In genomic region chr17:79781691-79782575, GRCh38 we compare ENCODE assay signal across 35 cellular contexts. TPM values are rescaled to one million over a fixed set of nuclear protein-coding genes. Genes with fewer than 3 reads are reported as not detected.
DNase-seq lines count a peak whose midpoint lies in the region; ATAC-seq, FAIRE-seq and TF ChIP-seq lines count a peak whose summit lies in the region.
"Had no signal": no experiment of that assay in that cellular context is flagged by ENCODE, and none has a peak within 500 bp of the region (broad histone marks: within the 10 kb centered on the region; RNA-seq: fewer than 3 reads in every experiment).

No MANE protein-coding gene starts in this region.

- TF ChIP-seq CTCF in CD8-positive, alpha-beta T cell (IDR thresholded peaks at IDR 0.05), result no peak
- TF ChIP-seq CTCF in K562 (IDR thresholded peaks at IDR 0.05 in 2 of 3, conservative IDR thresholded peaks at IDR 0.05 in 1 of 3; ENCODE audit: insufficient read depth in 2 of 3, low read depth in 1 of 3, low read length in 3 of 3) (no peak), spleen (IDR thresholded peaks at IDR 0.05 in 8 of 11, conservative IDR thresholded peaks at IDR 0.05 in 3 of 11) (no peak), psoas muscle (IDR thresholded peaks at IDR 0.05) (no peak)

- H3K4me3 ChIP-seq in CD8-positive, alpha-beta T cell (ENCODE audit: low read depth, low read length), result no peak overlapping the region
- H3K4me3 ChIP-seq in K562 (no peak overlapping the region), spleen (no peak overlapping the region), psoas muscle (no peak overlapping the region)
- H3K4me3 ChIP-seq: gastrocnemius medialis, GM23338, right atrium auricular region, smooth muscle cell, stomach, vagina had no signal

- H3K9me3 ChIP-seq in CD8-positive, alpha-beta T cell (ENCODE audit: low read length), result no peaks in the 10 kb centered on the region
- H3K9me3 ChIP-seq in K562 (replicated peaks; ENCODE audit: control insufficient read depth, insufficient read depth, low read depth, low read length) (no peaks in the 10 kb centered on the region), spleen (no peaks in the 10 kb centered on the region), psoas muscle (no peaks in the 10 kb centered on the region)
- H3K9me3 ChIP-seq: gastrocnemius medialis, right atrium auricular region, stomach, vagina had no signal

- no peak overlapping the region for H3K27ac Mint-ChIP-seq in CD8-positive, alpha-beta T cell
- H3K27ac Mint-ChIP-seq: activated CD4-positive, alpha-beta T cell treated with anti-CD3 and anti-CD28 coated beads for 36 hours; activated T-helper 17 cell treated with anti-CD3 and anti-CD28 coated beads, Interleukin-2, amount 50 U/mL, for 72 hours; GM23338; nephron had no signal

- CTCF ChIA-PET in CD8-positive, alpha-beta T cell (lab: Charles Lee), result interaction anchor here (0.7 to 1.2 kb wide), 3 partner anchors 9 to 213 kb away, joined by 3 to 4 read pairs (median 3); no protein-coding TSS in a partner anchor
- CTCF ChIA-PET in K562 (lab: Yijun Ruan, JAX; ENCODE audit: low intra/inter-chr PET ratio), result no interaction called here

- H3K4me1 ChIP-seq in CD8-positive, alpha-beta T cell (ENCODE audit: insufficient read depth, low read length), result peaks cover 31% of the 10 kb centered on the region
- H3K4me1 ChIP-seq in K562 (replicated peaks in 1 of 2; ENCODE audit: control insufficient read depth in 2 of 2, insufficient read depth in 2 of 2, low read length in 2 of 2) (peaks cover 16 to 50% of the 10 kb centered on the region in 2 experiments; a peak in 4 of 5 replicates), spleen (peaks cover 12 to 42% (median 33%) of the 10 kb centered on the region in 6 donors), psoas muscle (peaks cover 5% of the 10 kb centered on the region)

- POLR2A ChIA-PET in CD8-positive, alpha-beta T cell (lab: Charles Lee), result no interaction called here
- POLR2A ChIA-PET in K562 (lab: Yijun Ruan, JAX), result interaction anchor here (0.6 to 1.1 kb wide), 2 partner anchors 15 to 19 kb away, joined by 3 to 4 read pairs; partner anchors contain the start of gene CBX8

- no peak for ATAC-seq in CD8-positive, alpha-beta T cell
- ATAC-seq in K562, result no peak
- ATAC-seq in GM18870 (IDR thresholded peaks at IDR 0.05; ENCODE audit: unreplicated experiment), result no peak
- ATAC-seq in psoas muscle, result no peak
- ATAC-seq: activated CD4-positive, alpha-beta T cell treated with anti-CD3 and anti-CD28 coated beads for 36 hours; activated T-helper 17 cell treated with anti-CD3 and anti-CD28 coated beads, Interleukin-2, amount 50 U/mL, for 72 hours; gastrocnemius medialis; GM23338 had no signal

- no peak for FAIRE-seq in K562 (lab: Jason Lieb, UNC)
- FAIRE-seq: bronchial epithelial cell, endothelial cell of umbilical vein had no signal

- H3K4me2 ChIP-seq in K562 (ENCODE audit: insufficient read depth, low read length), result no peak overlapping the region
- H3K4me2 ChIP-seq: GM23338, smooth muscle cell had no signal

- no peaks in the 10 kb centered on the region for H3K36me3 ChIP-seq in CD8-positive, alpha-beta T cell (ENCODE audit: insufficient read depth, low read length)
- peaks cover 58% of the 10 kb centered on the region for H3K36me3 ChIP-seq in K562 (ENCODE audit: control insufficient read depth, insufficient read depth, low read length)
- peaks cover 0 to 20% (median 0%) of the 10 kb centered on the region in 6 donors for H3K36me3 ChIP-seq in spleen
- no peaks in the 10 kb centered on the region for H3K36me3 ChIP-seq in psoas muscle (ENCODE audit: insufficient read depth in 1 of 2, low read depth in 1 of 2)
- H3K36me3 ChIP-seq: gastrocnemius medialis, right atrium auricular region, stomach, vagina had no signal

- H3K4me1 Mint-ChIP-seq in CD8-positive, alpha-beta T cell (ENCODE audit: low read depth), result peaks cover 32% of the 10 kb centered on the region
- H3K4me1 Mint-ChIP-seq: activated T-helper 17 cell treated with anti-CD3 and anti-CD28 coated beads, Interleukin-2, amount 50 U/mL, for 72 hours had no signal

- peak overlapping the region; percentile 42 for H3K4me3 Mint-ChIP-seq in CD8-positive, alpha-beta T cell
- H3K4me3 Mint-ChIP-seq: activated CD4-positive, alpha-beta T cell treated with anti-CD3 and anti-CD28 coated beads for 36 hours; activated T-helper 17 cell treated with anti-CD3 and anti-CD28 coated beads, Interleukin-2, amount 50 U/mL, for 72 hours; GM23338 had no signal

- H3K27me3 Mint-ChIP-seq in CD8-positive, alpha-beta T cell (ENCODE audit: low read depth), result peaks cover 35% of the 10 kb centered on the region

- H4K20me1 ChIP-seq in K562 (replicated peaks; ENCODE audit: control insufficient read depth, insufficient read depth, low read length), result no peaks in the 10 kb centered on the region

- H3K79me2 ChIP-seq in K562 (ENCODE audit: control insufficient read depth, insufficient read depth, low read length), result peaks cover 19% of the 10 kb centered on the region

- no peak for TF ChIP-seq EP300 in K562 (IDR thresholded peaks at IDR 0.05; ENCODE audit: low read length)

- in situ Hi-C loops in K562 (cut with MboI), result no loop called here

- peak overlapping the region in 1 of 2 experiments; percentile 16; a peak in 1 of 4 replicates for H3K9ac ChIP-seq in K562 (ENCODE audit: insufficient read depth in 1 of 2, low read depth in 2 of 2, low read length in 2 of 2)

- intact Hi-C loops in CD8-positive, alpha-beta T cell (cut with DNase I, micrococcal nuclease), result no loop called here
- intact Hi-C loops in K562 (cut with micrococcal nuclease) (no loop called here), spleen (cut with DNase I; ENCODE audit: low total_unique reads) (no loop called here), psoas muscle (cut with DNase I) (loop anchor here in 1 of 2 donors (10.0 kb wide), 1 partner anchor 133 kb away; no protein-coding TSS in a partner anchor)

- no peak for TF ChIP-seq POLR2A in K562 (conservative IDR thresholded peaks at IDR 0.05)
- TF ChIP-seq POLR2A in spleen (IDR thresholded peaks at IDR 0.05), result no peak

- TF ChIP-seq RAD21 in K562 (CRISPR knock-in tag; conservative IDR thresholded peaks at IDR 0.05 in 1 of 2, IDR thresholded peaks at IDR 0.05 in 1 of 2), result no peak

- 85% methylated on average over 19 of the region's 28 CpGs for WGBS in K562 (ENCODE audit: insufficient coverage, low coverage, missing lambda C conversion rate)
- 32 to 49% (median 39%) methylated on average over 21 to 28 of the region's 28 CpGs for WGBS in spleen, 5 donors
- 82 to 87% (median 85%) methylated on average over 27 to 28 of the region's 28 CpGs for WGBS in psoas muscle, 3 donors

- H3K27me3 ChIP-seq in CD8-positive, alpha-beta T cell (ENCODE audit: insufficient read depth, low read length), result peaks cover 14% of the 10 kb centered on the region
- H3K27me3 ChIP-seq in K562 (ENCODE audit: control insufficient read depth in 2 of 2, insufficient read depth in 2 of 2, low read length in 2 of 2), result no peaks in the 10 kb centered on the region
- H3K27me3 ChIP-seq in spleen (replicated peaks in 1 of 7), result peaks cover 3 to 97% (median 46%) of the 10 kb centered on the region in 7 donors
- peaks cover 0 to 94% (median 14%) of the 10 kb centered on the region in 3 donors for H3K27me3 ChIP-seq in psoas muscle (ENCODE audit: insufficient read depth in 3 of 3, low read length in 2 of 3)
- H3K27me3 ChIP-seq: right atrium auricular region, vagina had no signal

- H3K36me3 Mint-ChIP-seq in CD8-positive, alpha-beta T cell, result no peaks in the 10 kb centered on the region

- no peak for DNase-seq in CD8-positive, alpha-beta T cell
- DNase-seq in Kasumi-1 (lab: John Stamatoyannopoulos, UW), result peak; percentile 93 to 95
- DNase-seq in K562 (ENCODE audit: extremely low read depth in 1 of 4, low spot score in 3 of 4), result no peak
- peak; percentile 63 for DNase-seq in spleen
- no peak for DNase-seq in NCI-H2029 treated with DMSO at 0.1 percent for 48 hours (lab: John Stamatoyannopoulos, UW)
- no peak for DNase-seq in psoas muscle
- DNase-seq: activated CD4-positive, alpha-beta T cell treated with anti-CD3 and anti-CD28 coated beads for 36 hours; activated naive CD4-positive, alpha-beta T cell treated with anti-CD3 and anti-CD28 coated beads, Interleukin-2, amount 50 U/mL, for 16 hours; COR-L47; gastrocnemius medialis; GF-D8; KBM-7; NCI-H1417 treated with DMSO at 0.1 percent for 48 hours; NCI-H2081 treated with DMSO at 0.1 percent for 48 hours; NCI-H2227 treated with DMSO at 0.1 percent for 48 hours; NCI-H526 treated with DMSO at 0.1 percent for 48 hours; NK-92 treated with Interleukin-12 subunit alpha and Interleukin-12 subunit beta, amount 100 ng/mL, for 24 hours; SIG-M5; stimulated activated CD4-positive, alpha-beta T cell treated with anti-CD3 and anti-CD28 coated beads, Interleukin-2, amount 100 ng/mL, for 24 hours; stimulated activated CD8-positive, alpha-beta memory T cell treated with anti-CD3 and anti-CD28 coated beads, Interleukin-4, amount 100 ng/mL, for 48 hours; stomach; SW 1271 had no signal

- no peaks in the 10 kb centered on the region for H3K9me1 ChIP-seq in K562 (ENCODE audit: control insufficient read depth, insufficient read depth, low read length)

- BruUV-seq in K562 (replicated peaks; lab: Mats Ljungman, UMichigan), result no TSS peak

- no peak overlapping the region for H2AFZ ChIP-seq in K562 (ENCODE audit: low read depth, low read length)
- H2AFZ ChIP-seq: GM23338 had no signal

- H3K27ac ChIP-seq in CD8-positive, alpha-beta T cell (ENCODE audit: low read depth, low read length), result no peak overlapping the region
- H3K27ac ChIP-seq in K562 (ENCODE audit: extremely low read depth, low read depth, low read length), result no peak overlapping the region
- no peak overlapping the region for H3K27ac ChIP-seq in spleen
- no peak overlapping the region for H3K27ac ChIP-seq in psoas muscle
- H3K27ac ChIP-seq: gastrocnemius medialis, right atrium auricular region, stomach, vagina had no signal

- H3K9me3 Mint-ChIP-seq in CD8-positive, alpha-beta T cell, result no peaks in the 10 kb centered on the region
- H3K9me3 Mint-ChIP-seq: activated T-helper 17 cell treated with anti-CD3 and anti-CD28 coated beads, Interleukin-2, amount 50 U/mL, for 72 hours; GM23338; nephron had no signal

RNA-seq across cellular contexts. Expression of gene CBX2, which starts 4.0 kb away (rescaled TPM):
- under 1 TPM; 0.14 to 0.56 TPM for total RNA-seq in CD8-positive, alpha-beta T cell
- total RNA-seq in K562 (2011; cell fraction: chromatin; rRNA removed; ENCODE audit: low replicate concordance), result 20.1 and 55.7 TPM in 2 replicates
- total RNA-seq in K562 (2011; cell fraction: nucleolus; rRNA removed), result 37.1 and 52.4 TPM in 2 replicates
- 27.8 and 34.1 TPM in 2 replicates for total RNA-seq in K562 (2011; cell fraction: nucleoplasm; rRNA removed)
- 18.2 and 23.6 TPM in 2 replicates for total RNA-seq in K562 (2014; rRNA removed)
- 6.9 and 8.4 TPM in 2 replicates for total RNA-seq in K562 (2014; rRNA removed; fragmentation: Illumina TruSeq; extraction: Trizol)
- 16.5 and 18.1 TPM in 2 replicates for total RNA-seq in K562 (2015; rRNA removed; fragmentation: Illumina TruSeq; extraction: Trizol)
- 26.9 and 28.5 TPM in 2 replicates for total RNA-seq in K562 (2021)
- polyA plus RNA-seq in K562 (2011; rRNA removed), result 13.9 and 18.3 TPM in 2 replicates
- polyA plus RNA-seq in K562 (2011; cell fraction: cytosol; rRNA removed), result 17.2 and 30.0 TPM in 2 replicates
- polyA plus RNA-seq in K562 (2011; cell fraction: nucleus; rRNA removed), result 35.0 and 55.5 TPM in 2 replicates
- 13.0 and 18.6 TPM in 2 replicates for polyA plus RNA-seq in K562 (2012)
- 13.9 and 16.9 TPM in 2 replicates for polyA plus RNA-seq in K562 (2014; fragmentation: Illumina TruSeq; extraction: Trizol)
- polyA plus RNA-seq in K562 (2014; fragmentation: Nextera tagmentation; extraction: Ambion mirVana), result 1 to 10 TPM in 1 of 2 experiments, under 1 TPM in 1; 0.66 to 1.0 TPM
- polyA plus RNA-seq in K562 (2014; rRNA removed), result 17.4 and 18.4 TPM in 2 replicates
- polyA minus RNA-seq in K562 (2011; rRNA and poly(A)+ RNA removed), result 10.0 and 14.9 TPM in 2 replicates
- polyA minus RNA-seq in K562 (2011; cell fraction: cytosol; rRNA and poly(A)+ RNA removed), result 20.6 and 24.0 TPM in 2 replicates
- 18.0 and 19.1 TPM in 2 replicates for polyA minus RNA-seq in K562 (2011; cell fraction: nucleus; rRNA and poly(A)+ RNA removed)
- 1 to 10 TPM; 1.9 to 6.2 (median 3.5) TPM for total RNA-seq in spleen
- polyA plus RNA-seq in spleen, result 1 to 10 TPM in 2 of 3 donors, under 1 TPM in 1; 0.48 to 3.3 (median 1.4) TPM
- total RNA-seq in psoas muscle, result 1 to 10 TPM in 2 of 4 donors, under 1 TPM in 2; 0.40 to 2.3 (median 0.79) TPM
- 1 to 10 TPM in 1 of 3 donors, under 1 TPM in 2; 0.44 to 1.0 (median 0.51) TPM for polyA plus RNA-seq in psoas muscle

RNA-seq across cellular contexts. Expression of gene CBX8, which starts 14.9 kb away (rescaled TPM):
- total RNA-seq in CD8-positive, alpha-beta T cell, result 1 to 10 TPM; 3.7 to 4.0 TPM
- total RNA-seq in K562 (2011; cell fraction: chromatin; rRNA removed; ENCODE audit: low replicate concordance), result 2.1 and 2.7 TPM in 2 replicates
- total RNA-seq in K562 (2011; cell fraction: nucleolus; rRNA removed), result 2.3 and 2.9 TPM in 2 replicates
- 2.0 and 2.7 TPM in 2 replicates for total RNA-seq in K562 (2011; cell fraction: nucleoplasm; rRNA removed)
- 4.9 and 7.1 TPM in 2 replicates for total RNA-seq in K562 (2014; rRNA removed)
- total RNA-seq in K562 (2014; rRNA removed; fragmentation: Illumina TruSeq; extraction: Trizol), result 1.8 and 1.9 TPM in 2 replicates
- total RNA-seq in K562 (2015; rRNA removed; fragmentation: Illumina TruSeq; extraction: Trizol), result 6.6 and 6.7 TPM in 2 replicates
- 11.9 and 12.0 TPM in 2 replicates for total RNA-seq in K562 (2021)
- 0.52 and 0.72 TPM in 2 replicates for polyA plus RNA-seq in K562 (2011; rRNA removed)
- polyA plus RNA-seq in K562 (2011; cell fraction: cytosol; rRNA removed), result 0.80 and 1.1 TPM in 2 replicates
- 2.4 and 2.6 TPM in 2 replicates for polyA plus RNA-seq in K562 (2011; cell fraction: nucleus; rRNA removed)
- polyA plus RNA-seq in K562 (2012), result 5.7 and 8.8 TPM in 2 replicates
- 2.6 and 3.4 TPM in 2 replicates for polyA plus RNA-seq in K562 (2014; fragmentation: Illumina TruSeq; extraction: Trizol)
- under 1 TPM; 0.08 to 0.21 TPM for polyA plus RNA-seq in K562 (2014; fragmentation: Nextera tagmentation; extraction: Ambion mirVana)
- 4.7 and 6.7 TPM in 2 replicates for polyA plus RNA-seq in K562 (2014; rRNA removed)
- 0.45 and 0.56 TPM in 2 replicates for polyA minus RNA-seq in K562 (2011; rRNA and poly(A)+ RNA removed)
- 0.86 and 2.7 TPM in 2 replicates for polyA minus RNA-seq in K562 (2011; cell fraction: cytosol; rRNA and poly(A)+ RNA removed)
- polyA minus RNA-seq in K562 (2011; cell fraction: nucleus; rRNA and poly(A)+ RNA removed), result 0.67 and 2.1 TPM in 2 replicates
- total RNA-seq in spleen, result 1 to 10 TPM; 2.1 to 5.5 (median 3.2) TPM
- polyA plus RNA-seq in spleen, result 1 to 10 TPM; 2.5 to 5.6 (median 4.5) TPM
- total RNA-seq in psoas muscle, result 1 to 10 TPM in 3 of 4 donors, under 1 TPM in 1; 0.40 to 3.3 (median 1.2) TPM
- 1 to 10 TPM; 1.3 to 3.5 (median 1.3) TPM for polyA plus RNA-seq in psoas muscle

RNA-seq across cellular contexts. Expression of gene ENPP7, which starts 51.2 kb away (rescaled TPM):
- total RNA-seq in CD8-positive, alpha-beta T cell, result under 1 TPM in 1 of 2 experiments, not detected in 1; 0.16 TPM
- not detected in 2 replicates for total RNA-seq in K562 (2011; cell fraction: chromatin; rRNA removed; ENCODE audit: low replicate concordance)
- not detected in 2 replicates for total RNA-seq in K562 (2011; cell fraction: nucleolus; rRNA removed)
- not detected in 2 replicates for total RNA-seq in K562 (2011; cell fraction: nucleoplasm; rRNA removed)
- total RNA-seq in K562 (2014; rRNA removed), result not detected in 2 replicates
- not detected in 2 replicates for total RNA-seq in K562 (2014; rRNA removed; fragmentation: Illumina TruSeq; extraction: Trizol)
- not detected in 2 replicates for total RNA-seq in K562 (2015; rRNA removed; fragmentation: Illumina TruSeq; extraction: Trizol)
- total RNA-seq in K562 (2021), result not detected in 2 replicates
- polyA plus RNA-seq in K562 (2011; rRNA removed), result not detected in 2 replicates
- polyA plus RNA-seq in K562 (2011; cell fraction: cytosol; rRNA removed), result not detected in 2 replicates
- polyA plus RNA-seq in K562 (2011; cell fraction: nucleus; rRNA removed), result not detected in 2 replicates
- not detected in 2 replicates for polyA plus RNA-seq in K562 (2012)
- polyA plus RNA-seq in K562 (2014; fragmentation: Illumina TruSeq; extraction: Trizol), result not detected in 2 replicates
- not detected for polyA plus RNA-seq in K562 (2014; fragmentation: Nextera tagmentation; extraction: Ambion mirVana)
- polyA plus RNA-seq in K562 (2014; rRNA removed), result not detected in 2 replicates
- not detected in 2 replicates for polyA minus RNA-seq in K562 (2011; rRNA and poly(A)+ RNA removed)
- polyA minus RNA-seq in K562 (2011; cell fraction: cytosol; rRNA and poly(A)+ RNA removed), result not detected in 2 replicates
- not detected in 2 replicates for polyA minus RNA-seq in K562 (2011; cell fraction: nucleus; rRNA and poly(A)+ RNA removed)
- under 1 TPM in 4 of 7 donors, not detected in 3; 0.34 to 0.85 (median 0.50) TPM for total RNA-seq in spleen
- polyA plus RNA-seq in spleen, result under 1 TPM in 1 of 3 donors, not detected in 2; 0.64 TPM
- total RNA-seq in psoas muscle, result not detected
- under 1 TPM in 2 of 3 donors, not detected in 1; 0.04 to 0.10 TPM for polyA plus RNA-seq in psoas muscle
- total RNA-seq: activated CD4-positive, alpha-beta T cell treated with anti-CD3 and anti-CD28 coated beads for 36 hours; bronchial epithelial cell; endothelial cell of umbilical vein; fibroblast of lung; gastrocnemius medialis; GM23338; HT-29; right atrium auricular region; smooth muscle cell; vagina had no signal
- polyA plus RNA-seq: AG04450, BJ, endothelial cell of umbilical vein, fibroblast of lung, GM23338, smooth muscle cell, stomach had no signal

RNA-seq across cellular contexts. Expression of gene CBX4, which starts 57.3 kb away (rescaled TPM):
- 100 to 1,000 TPM; 263 to 268 TPM for total RNA-seq in CD8-positive, alpha-beta T cell
- total RNA-seq in K562 (2011; cell fraction: chromatin; rRNA removed; ENCODE audit: low replicate concordance), result 13.6 and 28.0 TPM in 2 replicates
- total RNA-seq in K562 (2011; cell fraction: nucleolus; rRNA removed), result 26.3 and 29.6 TPM in 2 replicates
- total RNA-seq in K562 (2011; cell fraction: nucleoplasm; rRNA removed), result 11.0 and 15.7 TPM in 2 replicates
- total RNA-seq in K562 (2014; rRNA removed) (42.3 and 42.4 TPM in 2 replicates), K562 (2014; rRNA removed; fragmentation: Illumina TruSeq; extraction: Trizol) (4.4 and 4.7 TPM in 2 replicates), K562 (2015; rRNA removed; fragmentation: Illumina TruSeq; extraction: Trizol) (13.5 and 14.7 TPM in 2 replicates), K562 (2021) (48.5 and 50.5 TPM in 2 replicates), spleen (10 to 100 TPM; 23.4 to 48.0 (median 27.9) TPM), psoas muscle (1 to 10 TPM; 2.5 to 7.8 (median 4.6) TPM)
- polyA plus RNA-seq in K562 (2011; rRNA removed) (7.8 and 13.5 TPM in 2 replicates), K562 (2014; fragmentation: Illumina TruSeq; extraction: Trizol) (10.0 and 16.4 TPM in 2 replicates), K562 (2014; fragmentation: Nextera tagmentation; extraction: Ambion mirVana) (1 to 10 TPM in 1 of 2 experiments, under 1 TPM in 1; 0.98 to 1.1 TPM), K562 (2014; rRNA removed) (34.8 and 40.7 TPM in 2 replicates), spleen (10 to 100 TPM; 12.3 to 19.0 (median 13.2) TPM), psoas muscle (1 to 10 TPM; 1.9 to 3.6 (median 2.4) TPM)
- 12.6 and 29.1 TPM in 2 replicates for polyA plus RNA-seq in K562 (2011; cell fraction: cytosol; rRNA removed)
- polyA plus RNA-seq in K562 (2011; cell fraction: nucleus; rRNA removed), result 23.9 and 38.8 TPM in 2 replicates
- 22.9 and 60.2 TPM in 2 replicates for polyA plus RNA-seq in K562 (2012)
- 7.2 and 7.6 TPM in 2 replicates for polyA minus RNA-seq in K562 (2011; rRNA and poly(A)+ RNA removed)
- polyA minus RNA-seq in K562 (2011; cell fraction: cytosol; rRNA and poly(A)+ RNA removed), result 18.7 and 24.1 TPM in 2 replicates
- polyA minus RNA-seq in K562 (2011; cell fraction: nucleus; rRNA and poly(A)+ RNA removed), result 12.4 and 16.4 TPM in 2 replicates

Comparison
In these comparisons a context has a peak if more than half of its experiments do, and no peak if none do; other contexts are left out.
1. DNase-seq: peak in Kasumi-1 (2 of 2) and spleen (single experiment); none in CD8-positive, alpha-beta T cell (0 of 7), K562 (0 of 4), NCI-H2029 treated with DMSO at 0.1 percent for 48 hours (single experiment) and psoas muscle (0 of 2).